18 cellular contexts compared by ENCODE assay signal in the genomic region with DNA sequence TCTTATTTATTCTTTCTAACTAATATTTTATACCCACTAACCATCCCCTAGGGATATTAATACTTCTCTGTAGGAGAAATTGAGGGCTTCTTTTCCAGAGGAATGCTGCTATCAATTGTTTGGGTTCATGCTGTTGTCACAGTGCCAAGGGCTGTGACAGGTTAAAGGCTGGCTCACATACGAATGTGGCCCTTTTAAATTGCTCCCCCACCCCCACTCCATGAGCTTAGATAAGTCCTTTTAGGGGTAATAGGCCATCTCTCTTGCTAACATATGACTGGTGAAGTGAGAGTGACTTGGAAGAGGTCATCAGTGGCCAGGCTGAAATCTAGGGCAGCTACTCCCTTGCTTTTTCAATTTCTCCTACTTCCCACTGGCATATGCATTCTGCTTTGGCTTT.
DNase-seq lines count a peak whose midpoint lies in the region; ATAC-seq, FAIRE-seq and TF ChIP-seq lines count a peak whose summit lies in the region.
"Had no signal": no experiment of that assay in that cellular context is flagged by ENCODE, and none has a peak within 500 bp of the region (broad histone marks: within the 10 kb centered on the region; RNA-seq: fewer than 3 reads in every experiment).

No MANE protein-coding gene starts in this region.

- no peak overlapping the region; a peak in 1 of 4 replicates for H4K8ac ChIP-seq in IMR-90 (ENCODE audit: low read depth in 2 of 2, low read length in 2 of 2)

- H3K4me1 ChIP-seq in cardiac muscle cell (ENCODE audit: low read depth) (peaks cover 36% of the 10 kb centered on the region), IMR-90 (ENCODE audit: control insufficient read depth, insufficient read depth, low read length) (peaks cover 2% of the 10 kb centered on the region; the same call in 1 of the 2 replicates), endothelial cell of umbilical vein (ENCODE audit: control insufficient read depth, extremely low read depth, insufficient read depth, low read length) (peaks cover 35% of the 10 kb centered on the region), small intestine (ENCODE audit: control insufficient read depth in 2 of 2, insufficient read depth in 1 of 2, low read depth in 1 of 2, low read length in 1 of 2) (no peaks in the 10 kb centered on the region)

- H2AFZ ChIP-seq in IMR-90 (replicated peaks; ENCODE audit: low read length, poor library complexity) (no peak overlapping the region), endothelial cell of umbilical vein (ENCODE audit: low read depth, low read length) (peak overlapping the region; percentile 26)

- no peak overlapping the region for H3K4me3 ChIP-seq in cardiac muscle cell
- no peak overlapping the region for H3K4me3 ChIP-seq in IMR-90 (ENCODE audit: insufficient read depth, low read depth, low read length)
- H3K4me3 ChIP-seq in endothelial cell of umbilical vein (replicated peaks in 1 of 3; ENCODE audit: insufficient read depth in 1 of 3, low read depth in 1 of 3, low read length in 3 of 3) = no peak overlapping the region
- H3K4me3 ChIP-seq in small intestine (ENCODE audit: low read depth in 1 of 2, low read length in 2 of 2) = no peak overlapping the region
- H3K4me3 ChIP-seq in MG63 = no peak overlapping the region

- no peaks in the 10 kb centered on the region for H3K79me2 ChIP-seq in endothelial cell of umbilical vein (ENCODE audit: control insufficient read depth, insufficient read depth, low read length)

- intact Hi-C loops in Right ventricle myocardium superior (cut with DNase I) = no loop called here
- intact Hi-C loops in IMR-90 (cut with micrococcal nuclease) = no loop called here
- intact Hi-C loops in endothelial cell of umbilical vein (cut with micrococcal nuclease) = no loop called here

- no peak overlapping the region for H3K14ac ChIP-seq in IMR-90 (replicated peaks; ENCODE audit: low read depth, low read length)

- no peaks in the 10 kb centered on the region for H3K27me3 ChIP-seq in cardiac muscle cell
- H3K27me3 ChIP-seq in IMR-90 (ENCODE audit: control insufficient read depth, insufficient read depth, low read length) = no peaks in the 10 kb centered on the region
- no peaks in the 10 kb centered on the region for H3K27me3 ChIP-seq in endothelial cell of umbilical vein (ENCODE audit: control insufficient read depth in 2 of 2, insufficient read depth in 2 of 2, low read length in 2 of 2)
- H3K27me3 ChIP-seq in small intestine (ENCODE audit: control insufficient read depth in 2 of 2, insufficient read depth in 2 of 2, low read length in 2 of 2) = no peaks in the 10 kb centered on the region
- no peaks in the 10 kb centered on the region for H3K27me3 ChIP-seq in MG63

- no peaks in the 10 kb centered on the region for H3K9me1 ChIP-seq in IMR-90 (ENCODE audit: insufficient read depth, low read length)
- H3K9me1 ChIP-seq in endothelial cell of umbilical vein (replicated peaks; ENCODE audit: control insufficient read depth, extremely low read depth, insufficient read depth, low read length) = no peaks in the 10 kb centered on the region

- no peak overlapping the region for H3K18ac ChIP-seq in IMR-90 (ENCODE audit: low read depth, low read length)

- H2BK15ac ChIP-seq in IMR-90 (ENCODE audit: low read depth, low read length) = no peak overlapping the region

- H3K23ac ChIP-seq in IMR-90 (ENCODE audit: low read depth, low read length) = no peak overlapping the region

- H2AK5ac ChIP-seq in IMR-90 (ENCODE audit: low read depth, low read length) = no peak overlapping the region

- no peak overlapping the region for H2BK5ac ChIP-seq in IMR-90 (ENCODE audit: low read depth, low read length, poor library complexity, severe bottlenecking)

- no peak overlapping the region for H3K4ac ChIP-seq in IMR-90 (ENCODE audit: low read depth, low read length)

- WGBS in IMR-90 (ENCODE audit: extremely low coverage in 2 of 2, insufficient read length in 1 of 2), 2 experiments = no CpG with 5 or more reads among the region's 1 CpG
- WGBS in small intestine, 3 donors = 15 to 56% (median 19%) methylated on average over 1 of the region's 1 CpG

- POLR2A ChIA-PET in IMR-90 (lab: Charles Lee; ENCODE audit: unreplicated experiment) (no interaction called here), endothelial cell of umbilical vein (lab: Charles Lee) (no interaction called here)

- no peak overlapping the region for H4K5ac ChIP-seq in IMR-90 (ENCODE audit: low read depth, low read length)

- ATAC-seq in Right ventricle myocardium superior (ENCODE audit: poor library complexity) = no peak
- ATAC-seq in IMR-90 (ENCODE audit: low read depth) = no peak

- peak overlapping the region; percentile 64 for H3K27ac ChIP-seq in cardiac muscle cell
- H3K27ac ChIP-seq in IMR-90 (ENCODE audit: insufficient read depth, low read length) = no peak overlapping the region
- H3K27ac ChIP-seq in endothelial cell of umbilical vein (ENCODE audit: insufficient read depth, low read depth, low read length) = no peak overlapping the region
- H3K27ac ChIP-seq in small intestine (ENCODE audit: low read depth in 1 of 2, low read length in 1 of 2) = no peak overlapping the region
- H3K27ac ChIP-seq: RWPE1 had no signal

- H3K4me2 ChIP-seq in IMR-90 (ENCODE audit: low read depth, low read length) (no peak overlapping the region), endothelial cell of umbilical vein (ENCODE audit: insufficient read depth, low read length) (no peak overlapping the region)

- dilution Hi-C loops in IMR-90 (cut with HindIII; ENCODE audit: low sequenced_read_pairs, unreplicated experiment) (no loop called here), endothelial cell of umbilical vein (cut with MboI; ENCODE audit: extremely low pct_ligation_motif_present, low sequenced_read_pairs) (no loop called here)

- no TSS peak for BruUV-seq in IMR-90 (replicated peaks; lab: Mats Ljungman, UMichigan)
- no TSS peak for BruUV-seq in endothelial cell of umbilical vein (replicated peaks; lab: Mats Ljungman, UMichigan)

- no peak overlapping the region for H4K91ac ChIP-seq in IMR-90 (ENCODE audit: insufficient read depth, low read depth, low read length)

- DNase-seq in cardiac muscle cell (ENCODE audit: low read depth in 1 of 2, low spot score in 1 of 2) = peak in 1 of 2 donors; percentile 53
- no peak for DNase-seq in Right ventricle myocardium superior
- no peak for DNase-seq in IMR-90
- DNase-seq in endothelial cell of umbilical vein (ENCODE audit: low read depth, low spot score) = no peak
- peak; percentile 7 for DNase-seq in small intestine
- DNase-seq in MG63 = no peak
- no peak for DNase-seq in stimulated activated CD8-positive, alpha-beta memory T cell treated with anti-CD3 and anti-CD28 coated beads, Interleukin-4, amount 100 ng/mL, for 48 hours
- no peak for DNase-seq in ecto neural progenitor cell (ENCODE audit: low spot score)
- DNase-seq: AML-193; CD4-positive, CD25-positive, alpha-beta regulatory T cell; DMS79; KG1; NCI-H187 treated with DMSO at 0.1 percent for 48 hours; NCI-H510A treated with DMSO at 0.1 percent for 48 hours; NK-92 treated with Interleukin-12 subunit alpha and Interleukin-12 subunit beta, amount 100 ng/mL, for 24 hours had no signal

- CTCF ChIA-PET in IMR-90 (lab: Yijun Ruan, JAX) (no interaction called here), endothelial cell of umbilical vein (lab: Charles Lee) (interaction anchor here (1.0 kb wide), 1 partner anchor 9 kb away, joined by 3 read pairs; no protein-coding TSS in a partner anchor)

- in situ Hi-C loops in IMR-90 (cut with MboI; ENCODE audit: low sequenced_read_pairs) = no loop called here

- TF ChIP-seq RAD21 in IMR-90 (IDR thresholded peaks at IDR 0.05; ENCODE audit: low read length) = no peak

- H2BK120ac ChIP-seq in IMR-90 (ENCODE audit: low read depth, low read length) = peak overlapping the region; percentile 13; the same call in 1 of the 2 replicates

- H3K9ac ChIP-seq in IMR-90 (ENCODE audit: low read depth, low read length) (no peak overlapping the region), endothelial cell of umbilical vein (replicated peaks; ENCODE audit: extremely low read depth, insufficient read depth, low read length) (no peak overlapping the region)

- TF ChIP-seq CTCF in cardiac muscle cell (IDR thresholded peaks at IDR 0.05; ENCODE audit: low read depth, low read length) (no peak), IMR-90 (conservative IDR thresholded peaks at IDR 0.05; ENCODE audit: low read depth, low read length) (no peak), endothelial cell of umbilical vein (IDR thresholded peaks at IDR 0.05; ENCODE audit: extremely low read depth in 1 of 2, insufficient read depth in 1 of 2, low read depth in 1 of 2, low read length in 2 of 2) (no peak)

- no peaks in the 10 kb centered on the region for H3K79me1 ChIP-seq in IMR-90 (ENCODE audit: low read depth in 1 of 2, low read length in 2 of 2)

- TF ChIP-seq POLR2A in IMR-90 (IDR thresholded peaks at IDR 0.05; ENCODE audit: low read depth, low read length) = no peak
- no peak for TF ChIP-seq POLR2A in endothelial cell of umbilical vein (IDR thresholded peaks at IDR 0.05; ENCODE audit: low read depth, low read length)

- H3K36me3 ChIP-seq in cardiac muscle cell = no peaks in the 10 kb centered on the region
- no peaks in the 10 kb centered on the region for H3K36me3 ChIP-seq in IMR-90 (ENCODE audit: control insufficient read depth, insufficient read depth, low read length)
- no peaks in the 10 kb centered on the region for H3K36me3 ChIP-seq in endothelial cell of umbilical vein (ENCODE audit: control insufficient read depth in 2 of 2, extremely low read depth in 1 of 2, insufficient read depth in 2 of 2, low read length in 2 of 2)
- H3K36me3 ChIP-seq in small intestine (ENCODE audit: control insufficient read depth in 2 of 2, insufficient read depth in 2 of 2, low read length in 2 of 2) = no peaks in the 10 kb centered on the region
- H3K36me3 ChIP-seq in MG63 = no peaks in the 10 kb centered on the region

- H3K9me3 ChIP-seq in cardiac muscle cell (ENCODE audit: low read depth) (no peaks in the 10 kb centered on the region), IMR-90 (ENCODE audit: control insufficient read depth, insufficient read depth, low read length) (no peaks in the 10 kb centered on the region), endothelial cell of umbilical vein (replicated peaks; ENCODE audit: control insufficient read depth, insufficient read depth, low read length) (no peaks in the 10 kb centered on the region), small intestine (ENCODE audit: control insufficient read depth, low read depth) (no peaks in the 10 kb centered on the region), MG63 (no peaks in the 10 kb centered on the region)

- no peak overlapping the region for H2BK20ac ChIP-seq in IMR-90 (ENCODE audit: low read depth, low read length)

- H4K20me1 ChIP-seq in IMR-90 (ENCODE audit: insufficient read depth, low read length) (no peaks in the 10 kb centered on the region), endothelial cell of umbilical vein (replicated peaks; ENCODE audit: control insufficient read depth, extremely low read depth, insufficient read depth, low read length) (no peaks in the 10 kb centered on the region)

- no peak for FAIRE-seq in endothelial cell of umbilical vein (lab: Jason Lieb, UNC)
- no peak for FAIRE-seq in small intestine (lab: Jason Lieb, UNC)
- FAIRE-seq: GM12891, HTR-8/SVneo had no signal

- no peak overlapping the region for H3K56ac ChIP-seq in IMR-90 (ENCODE audit: extremely low read depth, insufficient read depth, low read length)

- H2AK9ac ChIP-seq in IMR-90 (replicated peaks; ENCODE audit: low read depth, low read length, poor library complexity) = no peak overlapping the region
